18 cellular contexts compared by ENCODE assay signal in genomic region chrX:99722094-99722493, GRCh38.
"Had no signal": no experiment of that assay in that cellular context is flagged by ENCODE, and none has a peak within 500 bp of the region (broad histone marks: within the 10 kb centered on the region; RNA-seq: fewer than 3 reads in every experiment).

No MANE protein-coding gene starts in this region.

- H3K27ac Mint-ChIP-seq: immature natural killer cell; naive thymus-derived CD4-positive, alpha-beta T cell; nephron progenitor cell; stimulated activated naive B cell treated with anti-CD40 and anti-IgM and Interleukin-4, amounts not matched to agents 10 μg/mL and 1 μg/mL and 100 μg/mL, for 72 hours; stimulated activated naive CD8-positive, alpha-beta T cell treated with anti-CD3 and anti-CD28 coated beads, Interleukin-15, amount 100 ng/mL, for 72 hours had no signal

- H3K4me1 ChIP-seq: heart left ventricle, left lung, sigmoid colon, transverse colon had no signal

- H3K27me3 ChIP-seq: left lung, sigmoid colon, transverse colon had no signal

- DNase-seq: cortex of kidney; dorsolateral prefrontal cortex; effector CD8-positive, alpha-beta T cell; heart left ventricle; hypothalamus; immature natural killer cell; left lung; naive thymus-derived CD4-positive, alpha-beta T cell; nephron progenitor cell; sigmoid colon; stimulated activated CD4-positive, alpha-beta T cell treated with anti-CD3 and anti-CD28 coated beads, Interleukin-2, amount 100 ng/mL, for 24 hours; stimulated activated CD4-positive, alpha-beta T cell treated with anti-CD3 and anti-CD28 coated beads, Interleukin-4, amount 100 ng/mL, for 4 hours; stimulated activated naive B cell treated with anti-CD40 and anti-IgM and Interleukin-4, amounts not matched to agents 10 μg/mL and 1 μg/mL and 100 μg/mL, for 72 hours; stimulated activated naive CD8-positive, alpha-beta T cell treated with anti-CD3 and anti-CD28 coated beads, Interleukin-15, amount 100 ng/mL, for 72 hours; transverse colon had no signal

- H3K27ac ChIP-seq: dorsolateral prefrontal cortex, heart left ventricle, left lung, sigmoid colon, skin epidermis, thoracic aorta, transverse colon had no signal

- H3K4me3 Mint-ChIP-seq: immature natural killer cell; nephron progenitor cell; stimulated activated naive B cell treated with anti-CD40 and anti-IgM and Interleukin-4, amounts not matched to agents 10 μg/mL and 1 μg/mL and 100 μg/mL, for 72 hours; stimulated activated naive CD8-positive, alpha-beta T cell treated with anti-CD3 and anti-CD28 coated beads, Interleukin-15, amount 100 ng/mL, for 72 hours had no signal

- ATAC-seq: esophagus mucosa; heart left ventricle; left lung; naive thymus-derived CD4-positive, alpha-beta T cell; stimulated activated naive B cell treated with anti-CD40 and anti-IgM and Interleukin-4, amounts not matched to agents 10 μg/mL and 1 μg/mL and 100 μg/mL, for 72 hours; stimulated activated naive CD8-positive, alpha-beta T cell treated with anti-CD3 and anti-CD28 coated beads, Interleukin-15, amount 100 ng/mL, for 72 hours had no signal

- H3K27me3 Mint-ChIP-seq: naive thymus-derived CD4-positive, alpha-beta T cell; stimulated activated naive B cell treated with anti-CD40 and anti-IgM and Interleukin-4, amounts not matched to agents 10 μg/mL and 1 μg/mL and 100 μg/mL, for 72 hours; stimulated activated naive CD8-positive, alpha-beta T cell treated with anti-CD3 and anti-CD28 coated beads, Interleukin-15, amount 100 ng/mL, for 72 hours had no signal

- H3K36me3 ChIP-seq: heart left ventricle, left lung, sigmoid colon, thoracic aorta, transverse colon had no signal

- H3K9me3 ChIP-seq: left lung, sigmoid colon, thoracic aorta, transverse colon had no signal

- H3K4me1 Mint-ChIP-seq: immature natural killer cell; naive thymus-derived CD4-positive, alpha-beta T cell; nephron progenitor cell; stimulated activated naive B cell treated with anti-CD40 and anti-IgM and Interleukin-4, amounts not matched to agents 10 μg/mL and 1 μg/mL and 100 μg/mL, for 72 hours; stimulated activated naive CD8-positive, alpha-beta T cell treated with anti-CD3 and anti-CD28 coated beads, Interleukin-15, amount 100 ng/mL, for 72 hours had no signal

- H3K4me3 ChIP-seq: dorsolateral prefrontal cortex, heart left ventricle, left lung, sigmoid colon, skin epidermis, thoracic aorta, transverse colon had no signal

- H3K36me3 Mint-ChIP-seq: immature natural killer cell; naive thymus-derived CD4-positive, alpha-beta T cell; stimulated activated naive B cell treated with anti-CD40 and anti-IgM and Interleukin-4, amounts not matched to agents 10 μg/mL and 1 μg/mL and 100 μg/mL, for 72 hours had no signal
